Comparison of ENCODE assay signal across 14 cellular contexts in genomic region chr1:24464378-24464770, GRCh38. TPM values are rescaled to one million over a fixed set of nuclear protein-coding genes. Genes with fewer than 3 reads are reported as not detected.
DNase-seq lines count a peak whose midpoint lies in the region; ATAC-seq, FAIRE-seq and TF ChIP-seq lines count a peak whose summit lies in the region.
"Had no signal": no experiment of that assay in that cellular context is flagged by ENCODE, and none has a peak within 500 bp of the region (broad histone marks: within the 10 kb centered on the region; RNA-seq: fewer than 3 reads in every experiment).

No MANE protein-coding gene starts in this region.

- peaks cover 63 to 69% of the 10 kb centered on the region in 2 donors for H3K36me3 Mint-ChIP-seq in CD4-positive, alpha-beta memory T cell
- peaks cover 23 to 67% (median 57%) of the 10 kb centered on the region in 5 donors for H3K36me3 Mint-ChIP-seq in naive thymus-derived CD4-positive, alpha-beta T cell

- no peak for ATAC-seq in naive thymus-derived CD4-positive, alpha-beta T cell
- ATAC-seq in HG03442 (IDR thresholded peaks at IDR 0.05; ENCODE audit: unreplicated experiment): no peak
- ATAC-seq: activated CD4-positive, CD25-positive, alpha-beta regulatory T cell treated with anti-CD3 and anti-CD28 coated beads, Interleukin-2, amount 50 U/mL, for 24 hours had no signal

- H3K27ac ChIP-seq in CD4-positive, alpha-beta memory T cell (ENCODE audit: low read depth, low read length): no peak overlapping the region
- H3K27ac ChIP-seq in caudate nucleus (ENCODE audit: low read depth, low read length) (peak overlapping the region; percentile 30), substantia nigra (ENCODE audit: low read depth, low read length, poor library complexity, severe bottlenecking) (no peak overlapping the region)
- peak overlapping the region; percentile 45 for H3K27ac ChIP-seq in naive thymus-derived CD4-positive, alpha-beta T cell (ENCODE audit: low read depth, low read length)
- H3K27ac ChIP-seq: sigmoid colon, stomach had no signal

- CTCF ChIA-PET in CD4-positive, alpha-beta memory T cell (lab: Charles Lee; ENCODE audit: partially characterized antibody): interaction anchor here (0.8 to 2.9 kb wide), 6 partner anchors 22 to 123 kb away, joined by 3 to 11 read pairs (median 5); partner anchors contain the start of genes NIPAL3 and RCAN3
- CTCF ChIA-PET in naive thymus-derived CD4-positive, alpha-beta T cell (lab: Charles Lee): interaction anchor here (1.4 to 2.2 kb wide), 3 partner anchors 11 to 49 kb away, joined by 5 to 8 read pairs (median 7); partner anchors contain the start of gene NIPAL3

- no peaks in the 10 kb centered on the region for H3K27me3 Mint-ChIP-seq in CD4-positive, alpha-beta memory T cell
- no peaks in the 10 kb centered on the region for H3K27me3 Mint-ChIP-seq in naive thymus-derived CD4-positive, alpha-beta T cell

- H3K36me3 ChIP-seq in CD4-positive, alpha-beta memory T cell (ENCODE audit: insufficient read depth, low read length): peaks cover 29% of the 10 kb centered on the region
- peaks cover 9 to 65% (median 19%) of the 10 kb centered on the region in 3 experiments for H3K36me3 ChIP-seq in naive thymus-derived CD4-positive, alpha-beta T cell (ENCODE audit: control insufficient read depth in 2 of 3, insufficient read depth in 3 of 3, low read length in 3 of 3)

- H3K4me3 ChIP-seq in CD4-positive, alpha-beta memory T cell (ENCODE audit: low read length in 2 of 2): no peak overlapping the region
- H3K4me3 ChIP-seq in naive thymus-derived CD4-positive, alpha-beta T cell (ENCODE audit: low read length): no peak overlapping the region
- H3K4me3 ChIP-seq: sigmoid colon, stomach had no signal

- H3K27ac Mint-ChIP-seq in CD4-positive, alpha-beta memory T cell: peak overlapping the region in 5 of 7 donors; percentile 28 to 93 (median 62)
- peak overlapping the region in 8 of 9 donors; percentile 80 to 95 (median 87) for H3K27ac Mint-ChIP-seq in naive thymus-derived CD4-positive, alpha-beta T cell

- peaks cover 4% of the 10 kb centered on the region for H3K4me1 ChIP-seq in CD4-positive, alpha-beta memory T cell (ENCODE audit: insufficient read depth, low read length)
- H3K4me1 ChIP-seq in naive thymus-derived CD4-positive, alpha-beta T cell (ENCODE audit: control insufficient read depth in 2 of 2, insufficient read depth in 2 of 2, low read length in 2 of 2): peaks cover 0 to 15% of the 10 kb centered on the region in 2 donors

- H3K27me3 ChIP-seq in CD4-positive, alpha-beta memory T cell (ENCODE audit: insufficient read depth, low read length): no peaks in the 10 kb centered on the region
- H3K27me3 ChIP-seq in naive thymus-derived CD4-positive, alpha-beta T cell (ENCODE audit: control insufficient read depth in 2 of 2, insufficient read depth in 2 of 2, low read length in 2 of 2): no peaks in the 10 kb centered on the region
- H3K27me3 ChIP-seq: sigmoid colon, stomach had no signal

- TF ChIP-seq POLR2A in H54 (IDR thresholded peaks at IDR 0.05; ENCODE audit: low read depth, low read length): no peak

- peaks cover 12 to 26% (median 18%) of the 10 kb centered on the region in 4 donors for H3K4me1 Mint-ChIP-seq in CD4-positive, alpha-beta memory T cell
- peaks cover 21 to 69% (median 54%) of the 10 kb centered on the region in 7 donors for H3K4me1 Mint-ChIP-seq in naive thymus-derived CD4-positive, alpha-beta T cell

- H3K9me3 ChIP-seq in CD4-positive, alpha-beta memory T cell (ENCODE audit: control insufficient read depth in 1 of 2, low read length in 2 of 2): no peaks in the 10 kb centered on the region
- no peaks in the 10 kb centered on the region for H3K9me3 ChIP-seq in naive thymus-derived CD4-positive, alpha-beta T cell (ENCODE audit: control insufficient read depth in 2 of 3, low read length in 3 of 3)
- H3K9me3 ChIP-seq: sigmoid colon, stomach had no signal

- intact Hi-C loops in CD4-positive, alpha-beta memory T cell (cut with micrococcal nuclease): no loop called here
- intact Hi-C loops in naive thymus-derived CD4-positive, alpha-beta T cell (cut with micrococcal nuclease): loop anchor here in 1 of 2 donors (1.0 to 5.0 kb wide), 3 partner anchors 22 to 63 kb away; partner anchors contain the start of gene NIPAL3

- FAIRE-seq in H54 (lab: Jason Lieb, UNC): no peak
- FAIRE-seq: endometrium had no signal

- no peak for DNase-seq in CD4-positive, alpha-beta memory T cell
- DNase-seq in H54 (ENCODE audit: insufficient read length, low spot score) (peak; percentile 8), caudate nucleus (lab: John Stamatoyannopoulos, UW) (no peak), kidney tubule cell (ENCODE audit: low spot score) (no peak), substantia nigra (lab: John Stamatoyannopoulos, UW) (no peak)
- no peak for DNase-seq in naive thymus-derived CD4-positive, alpha-beta T cell
- DNase-seq: NCI-H1048, NCI-H226, OCI-M1, sigmoid colon, stomach had no signal

- POLR2A ChIA-PET in CD4-positive, alpha-beta memory T cell (lab: Charles Lee; ENCODE audit: partially characterized antibody): interaction anchor here (0.8 to 4.9 kb wide), 6 partner anchors 16 to 72 kb away, joined by 3 to 19 read pairs (median 4); no protein-coding TSS in a partner anchor
- POLR2A ChIA-PET in naive thymus-derived CD4-positive, alpha-beta T cell (lab: Charles Lee): interaction anchor here (0.6 to 3.6 kb wide), 9 partner anchors 11 to 483 kb away, joined by 3 to 20 read pairs (median 9); partner anchors contain the start of gene RCAN3

- H3K9me3 Mint-ChIP-seq in CD4-positive, alpha-beta memory T cell: no peaks in the 10 kb centered on the region
- H3K9me3 Mint-ChIP-seq in naive thymus-derived CD4-positive, alpha-beta T cell: peaks cover 0 to 11% (median 0%) of the 10 kb centered on the region in 11 donors

- H3K4me3 Mint-ChIP-seq in CD4-positive, alpha-beta memory T cell: no peak overlapping the region
- H3K4me3 Mint-ChIP-seq in naive thymus-derived CD4-positive, alpha-beta T cell: peak overlapping the region in 7 of 10 donors; percentile 63 to 75 (median 69)

RNA-seq across cellular contexts. Expression of gene RCAN3, which starts 38.3 kb away (rescaled TPM):
- 100 to 1,000 TPM; 171 to 178 TPM for total RNA-seq in CD4-positive, alpha-beta memory T cell
- polyA plus RNA-seq in CD4-positive, alpha-beta memory T cell: 100 to 1,000 TPM; 112 to 123 TPM
- 100 to 1,000 TPM in 4 of 5 experiments, 10 to 100 TPM in 1; 68.5 to 247 (median 183) TPM for total RNA-seq in naive thymus-derived CD4-positive, alpha-beta T cell
- 100 to 1,000 TPM; 171 to 179 TPM for polyA plus RNA-seq in naive thymus-derived CD4-positive, alpha-beta T cell

RNA-seq across cellular contexts. Expression of gene NIPAL3, which starts 48.8 kb away (rescaled TPM):
- 10 to 100 TPM; 52.8 to 53.2 TPM for total RNA-seq in CD4-positive, alpha-beta memory T cell
- polyA plus RNA-seq in CD4-positive, alpha-beta memory T cell: 10 to 100 TPM; 74.5 to 88.6 TPM
- total RNA-seq in naive thymus-derived CD4-positive, alpha-beta T cell: 10 to 100 TPM; 35.5 to 65.0 (median 54.5) TPM
- polyA plus RNA-seq in naive thymus-derived CD4-positive, alpha-beta T cell: 100 to 1,000 TPM in 1 of 2 donors, 10 to 100 TPM in 1; 84.1 to 127 TPM

RNA-seq across cellular contexts. Expression of gene STPG1, which starts 50.8 kb away (rescaled TPM):
- total RNA-seq in CD4-positive, alpha-beta memory T cell: 1 to 10 TPM; 4.2 to 4.9 TPM
- 1 to 10 TPM; 3.1 to 3.5 TPM for polyA plus RNA-seq in CD4-positive, alpha-beta memory T cell
- 1 to 10 TPM; 3.1 to 6.4 (median 5.3) TPM for total RNA-seq in naive thymus-derived CD4-positive, alpha-beta T cell
- polyA plus RNA-seq in naive thymus-derived CD4-positive, alpha-beta T cell: 10 to 100 TPM in 1 of 2 donors, 1 to 10 TPM in 1; 5.3 to 10.1 TPM

Comparison
In these comparisons a context has a peak if more than half of its experiments do, and no peak if none do; other contexts are left out.
1. H3K27ac ChIP-seq: peak in caudate nucleus (single experiment) and naive thymus-derived CD4-positive, alpha-beta T cell (single experiment); none in CD4-positive, alpha-beta memory T cell (single experiment) and substantia nigra (single experiment).
2. H3K4me3 Mint-ChIP-seq: peak in naive thymus-derived CD4-positive, alpha-beta T cell (7 of 10); none in CD4-positive, alpha-beta memory T cell (0 of 8).